ENCODE assay signal across 9 cellular contexts in genomic region chr17:17757391-17757791, GRCh38.
DNase-seq lines count a peak whose midpoint lies in the region; ATAC-seq and TF ChIP-seq lines count a peak whose summit lies in the region.
"Had no signal": no experiment of that assay in that cellular context is flagged by ENCODE, and none has a peak within 500 bp of the region (broad histone marks: within the 10 kb centered on the region; RNA-seq: fewer than 3 reads in every experiment).

No MANE protein-coding gene starts in this region.

- peak overlapping the region; percentile 78 for H3K27ac Mint-ChIP-seq in activated CD8-positive, alpha-beta memory T cell treated with anti-CD3 and anti-CD28 coated beads, Interleukin-2, amount 10 ng/mL, durations not matched to agents 7 days and 5 days
- peak overlapping the region; percentile 58 for H3K27ac Mint-ChIP-seq in activated T-cell treated with anti-CD3 and anti-CD28 coated beads, Interleukin-2, amount 50 U/mL, for 72 hours

- no peaks in the 10 kb centered on the region for H3K9me3 Mint-ChIP-seq in activated CD8-positive, alpha-beta memory T cell treated with anti-CD3 and anti-CD28 coated beads, Interleukin-2, amount 10 ng/mL, durations not matched to agents 7 days and 5 days (ENCODE audit: low read depth)
- H3K9me3 Mint-ChIP-seq in activated T-cell treated with anti-CD3 and anti-CD28 coated beads, Interleukin-2, amount 50 U/mL, for 72 hours = no peaks in the 10 kb centered on the region

- no peak for TF ChIP-seq CTCF in ascending aorta (IDR thresholded peaks at IDR 0.05)
- TF ChIP-seq CTCF in heart right ventricle (IDR thresholded peaks at IDR 0.05) = no peak

- intact Hi-C loops in ascending aorta (cut with DNase I) = loop anchor here (10.0 kb wide), 1 partner anchor 283 kb away; the partner anchor contains the start of gene MED9
- intact Hi-C loops in heart right ventricle (cut with DNase I) = loop anchor here in 1 of 10 donors (5.0 kb wide), 1 partner anchor 75 kb away; the partner anchor contains the start of gene RAI1

- H3K4me3 ChIP-seq in ascending aorta = no peak overlapping the region
- no peak overlapping the region for H3K4me3 ChIP-seq in heart right ventricle
- H3K4me3 ChIP-seq: right lobe of liver had no signal

- 66 to 75% methylated on average over 15 of the region's 15 CpGs for WGBS in heart right ventricle, 2 donors

- peak; percentile 66 for DNase-seq in activated CD8-positive, alpha-beta memory T cell treated with anti-CD3 and anti-CD28 coated beads, Interleukin-2, amount 10 ng/mL, durations not matched to agents 7 days and 5 days
- DNase-seq in activated CD8-positive, alpha-beta memory T cell treated with anti-CD3 and anti-CD28 coated beads for 24 hours = no peak
- DNase-seq in NCI-H2171 (lab: John Stamatoyannopoulos, UW) (peak; percentile 28), ascending aorta (ENCODE audit: low spot score in 2 of 2) (no peak), heart right ventricle (no peak), SK-N-DZ (ENCODE audit: low spot score) (no peak)
- peak; percentile 40 to 46 for DNase-seq in activated T-cell treated with anti-CD3 and anti-CD28 coated beads, Interleukin-2, amount 50 U/mL, for 72 hours
- DNase-seq in stimulated activated CD4-positive, alpha-beta T cell treated with anti-CD3 and anti-CD28 coated beads, Interleukin-4, amount 100 ng/mL, for 24 hours = peak; percentile 15
- DNase-seq: right lobe of liver had no signal

- H3K27ac ChIP-seq in ascending aorta = no peak overlapping the region
- H3K27ac ChIP-seq in heart right ventricle = peak overlapping the region in 5 of 10 donors; percentile 1 to 93 (median 27)
- H3K27ac ChIP-seq: right lobe of liver had no signal

- H3K4me3 Mint-ChIP-seq in activated CD8-positive, alpha-beta memory T cell treated with anti-CD3 and anti-CD28 coated beads, Interleukin-2, amount 10 ng/mL, durations not matched to agents 7 days and 5 days = no peak overlapping the region
- peak overlapping the region; percentile 61 to 75 for H3K4me3 Mint-ChIP-seq in activated T-cell treated with anti-CD3 and anti-CD28 coated beads, Interleukin-2, amount 50 U/mL, for 72 hours

- ATAC-seq in activated CD8-positive, alpha-beta memory T cell treated with anti-CD3 and anti-CD28 coated beads, Interleukin-2, amount 10 ng/mL, durations not matched to agents 7 days and 5 days = peak; percentile 46
- peak; percentile 51 to 54 for ATAC-seq in activated T-cell treated with anti-CD3 and anti-CD28 coated beads, Interleukin-2, amount 50 U/mL, for 72 hours (replicated peaks in 1 of 2)
- ATAC-seq in heart right ventricle = no peak
- ATAC-seq: right lobe of liver had no signal

- no peaks in the 10 kb centered on the region for H3K36me3 Mint-ChIP-seq in activated CD8-positive, alpha-beta memory T cell treated with anti-CD3 and anti-CD28 coated beads, Interleukin-2, amount 10 ng/mL, durations not matched to agents 7 days and 5 days
- H3K36me3 Mint-ChIP-seq in activated T-cell treated with anti-CD3 and anti-CD28 coated beads, Interleukin-2, amount 50 U/mL, for 72 hours (ENCODE audit: insufficient read depth in 2 of 2) = no peaks in the 10 kb centered on the region

- no peaks in the 10 kb centered on the region for H3K27me3 Mint-ChIP-seq in activated CD8-positive, alpha-beta memory T cell treated with anti-CD3 and anti-CD28 coated beads, Interleukin-2, amount 10 ng/mL, durations not matched to agents 7 days and 5 days
- no peaks in the 10 kb centered on the region for H3K27me3 Mint-ChIP-seq in activated T-cell treated with anti-CD3 and anti-CD28 coated beads, Interleukin-2, amount 50 U/mL, for 72 hours (ENCODE audit: low read depth)

- peaks cover 36% of the 10 kb centered on the region for H3K4me1 Mint-ChIP-seq in activated CD8-positive, alpha-beta memory T cell treated with anti-CD3 and anti-CD28 coated beads, Interleukin-2, amount 10 ng/mL, durations not matched to agents 7 days and 5 days
- H3K4me1 Mint-ChIP-seq in activated T-cell treated with anti-CD3 and anti-CD28 coated beads, Interleukin-2, amount 50 U/mL, for 72 hours (ENCODE audit: low read depth) = peaks cover 52% of the 10 kb centered on the region

- no peaks in the 10 kb centered on the region for H3K9me3 ChIP-seq in ascending aorta
- H3K9me3 ChIP-seq in heart right ventricle = no peaks in the 10 kb centered on the region
- H3K9me3 ChIP-seq: right lobe of liver had no signal

- H3K36me3 ChIP-seq in ascending aorta = no peaks in the 10 kb centered on the region
- no peaks in the 10 kb centered on the region for H3K36me3 ChIP-seq in heart right ventricle
- H3K36me3 ChIP-seq: right lobe of liver had no signal

- peaks cover 3 to 6% of the 10 kb centered on the region in 2 donors for H3K4me1 ChIP-seq in ascending aorta
- peaks cover 2 to 97% (median 51%) of the 10 kb centered on the region in 9 donors for H3K4me1 ChIP-seq in heart right ventricle

- CTCF ChIA-PET in activated CD8-positive, alpha-beta memory T cell treated with anti-CD3 and anti-CD28 coated beads, Interleukin-2, amount 10 ng/mL, durations not matched to agents 7 days and 5 days (lab: Charles Lee) = interaction anchor here (0.8 to 1.2 kb wide), 2 partner anchors 45 to 77 kb away, joined by 3 to 4 read pairs; no protein-coding TSS in a partner anchor

- no peaks in the 10 kb centered on the region for H3K27me3 ChIP-seq in ascending aorta
- no peaks in the 10 kb centered on the region for H3K27me3 ChIP-seq in heart right ventricle
- H3K27me3 ChIP-seq: right lobe of liver had no signal

Comparison
In these comparisons a context has a peak if more than half of its experiments do, and no peak if none do; other contexts are left out.
1. DNase-seq: peak in activated CD8-positive, alpha-beta memory T cell treated with anti-CD3 and anti-CD28 coated beads, Interleukin-2, amount 10 ng/mL, durations not matched to agents 7 days and 5 days (single experiment), NCI-H2171 (single experiment), activated T-cell treated with anti-CD3 and anti-CD28 coated beads, Interleukin-2, amount 50 U/mL, for 72 hours (2 of 2) and stimulated activated CD4-positive, alpha-beta T cell treated with anti-CD3 and anti-CD28 coated beads, Interleukin-4, amount 100 ng/mL, for 24 hours (single experiment); none in activated CD8-positive, alpha-beta memory T cell treated with anti-CD3 and anti-CD28 coated beads for 24 hours (single experiment), ascending aorta (0 of 2), heart right ventricle (0 of 2) and SK-N-DZ (single experiment).
2. ATAC-seq: peak in activated CD8-positive, alpha-beta memory T cell treated with anti-CD3 and anti-CD28 coated beads, Interleukin-2, amount 10 ng/mL, durations not matched to agents 7 days and 5 days (single experiment) and activated T-cell treated with anti-CD3 and anti-CD28 coated beads, Interleukin-2, amount 50 U/mL, for 72 hours (2 of 2); none in heart right ventricle (0 of 8).